Comparison of ENCODE assay signal across 1 cellular context in the genomic region with DNA sequence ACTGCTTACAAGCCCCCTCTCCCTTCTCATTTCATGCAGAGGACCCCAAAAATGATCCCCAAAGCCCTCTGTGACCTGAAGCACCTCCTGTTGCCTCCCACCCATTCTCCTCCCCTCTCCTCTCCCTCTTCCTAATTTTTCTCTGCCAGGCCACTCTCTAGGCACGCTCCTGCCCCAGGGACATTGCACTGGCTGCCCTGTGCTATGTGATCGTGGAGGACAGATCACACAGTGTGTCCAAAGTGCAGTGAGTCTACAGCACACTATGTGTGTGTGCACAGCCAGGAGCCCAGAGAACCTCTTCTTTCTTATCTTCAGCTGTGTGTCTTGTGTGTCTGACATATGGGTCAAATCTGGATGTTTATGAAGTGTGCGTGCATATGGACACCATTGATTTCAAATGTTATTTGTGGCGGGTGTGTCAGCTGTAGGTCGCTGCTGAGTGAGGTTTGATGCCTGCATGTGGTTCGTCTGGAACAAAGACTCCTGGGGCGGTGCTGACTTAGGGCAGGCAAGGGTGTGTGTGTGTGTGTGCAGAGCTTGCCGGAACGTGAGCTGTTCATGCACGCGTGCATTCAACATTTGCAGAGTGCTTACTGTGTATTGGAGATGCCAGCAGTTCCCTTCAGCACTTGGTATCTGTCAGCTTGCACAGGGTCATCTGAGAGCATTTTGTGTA.
A peak's percentile ranks its signal among the peaks of the same experiment; 100 is the strongest.
TF ChIP-seq lines count a peak whose summit lies in the region.

No MANE protein-coding gene starts in this region.

TF ChIP-seq in HepG2, 621 proteins besides CTCF, POLR2A, EP300 and RAD21 (continued from another document):
- TF ChIP-seq, protein P1, sequence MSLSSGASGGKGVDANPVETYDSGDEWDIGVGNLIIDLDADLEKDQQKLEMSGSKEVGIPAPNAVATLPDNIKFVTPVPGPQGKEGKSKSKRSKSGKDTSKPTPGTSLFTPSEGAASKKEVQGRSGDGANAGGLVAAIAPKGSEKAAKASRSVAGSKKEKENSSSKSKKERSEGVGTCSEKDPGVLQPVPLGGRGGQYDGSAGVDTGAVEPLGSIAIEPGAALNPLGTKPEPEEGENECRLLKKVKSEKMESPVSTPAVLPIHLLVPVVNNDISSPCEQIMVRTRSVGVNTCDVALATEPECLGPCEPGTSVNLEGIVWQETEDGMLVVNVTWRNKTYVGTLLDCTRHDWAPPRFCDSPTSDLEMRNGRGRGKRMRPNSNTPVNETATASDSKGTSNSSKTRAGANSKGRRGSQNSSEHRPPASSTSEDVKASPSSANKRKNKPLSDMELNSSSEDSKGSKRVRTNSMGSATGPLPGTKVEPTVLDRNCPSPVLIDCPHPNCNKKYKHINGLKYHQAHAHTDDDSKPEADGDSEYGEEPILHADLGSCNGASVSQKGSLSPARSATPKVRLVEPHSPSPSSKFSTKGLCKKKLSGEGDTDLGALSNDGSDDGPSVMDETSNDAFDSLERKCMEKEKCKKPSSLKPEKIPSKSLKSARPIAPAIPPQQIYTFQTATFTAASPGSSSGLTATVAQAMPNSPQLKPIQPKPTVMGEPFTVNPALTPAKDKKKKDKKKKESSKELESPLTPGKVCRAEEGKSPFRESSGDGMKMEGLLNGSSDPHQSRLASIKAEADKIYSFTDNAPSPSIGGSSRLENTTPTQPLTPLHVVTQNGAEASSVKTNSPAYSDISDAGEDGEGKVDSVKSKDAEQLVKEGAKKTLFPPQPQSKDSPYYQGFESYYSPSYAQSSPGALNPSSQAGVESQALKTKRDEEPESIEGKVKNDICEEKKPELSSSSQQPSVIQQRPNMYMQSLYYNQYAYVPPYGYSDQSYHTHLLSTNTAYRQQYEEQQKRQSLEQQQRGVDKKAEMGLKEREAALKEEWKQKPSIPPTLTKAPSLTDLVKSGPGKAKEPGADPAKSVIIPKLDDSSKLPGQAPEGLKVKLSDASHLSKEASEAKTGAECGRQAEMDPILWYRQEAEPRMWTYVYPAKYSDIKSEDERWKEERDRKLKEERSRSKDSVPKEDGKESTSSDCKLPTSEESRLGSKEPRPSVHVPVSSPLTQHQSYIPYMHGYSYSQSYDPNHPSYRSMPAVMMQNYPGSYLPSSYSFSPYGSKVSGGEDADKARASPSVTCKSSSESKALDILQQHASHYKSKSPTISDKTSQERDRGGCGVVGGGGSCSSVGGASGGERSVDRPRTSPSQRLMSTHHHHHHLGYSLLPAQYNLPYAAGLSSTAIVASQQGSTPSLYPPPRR (CRISPR knock-in tag; IDR thresholded peaks at IDR 0.05; ENCODE audit: borderline replicate concordance) = no peak
- TF ChIP-seq NR3C1 (CRISPR knock-in tag; IDR thresholded peaks at IDR 0.05) (no peak), TEAD3 (CRISPR knock-in tag; optimal IDR thresholded peaks at IDR 0.05; ENCODE audit: borderline replicate concordance) (peak; percentile 7), ZBTB3 (CRISPR knock-in tag; IDR thresholded peaks at IDR 0.05; ENCODE audit: borderline replicate concordance, low read depth) (no peak), ZNF260 (CRISPR knock-in tag; IDR thresholded peaks at IDR 0.05; ENCODE audit: borderline replicate concordance, low read depth) (no peak), ATM (IDR thresholded peaks at IDR 0.05; ENCODE audit: borderline replicate concordance) (no peak), HIVEP1 (CRISPR knock-in tag; IDR thresholded peaks at IDR 0.05) (no peak), BRD4 (CRISPR knock-in tag; IDR thresholded peaks at IDR 0.05) (no peak), MYNN (CRISPR knock-in tag; IDR thresholded peaks at IDR 0.05; ENCODE audit: low read depth) (no peak), ZBTB20 (CRISPR knock-in tag; IDR thresholded peaks at IDR 0.05; ENCODE audit: borderline replicate concordance, low read depth) (no peak), ZIK1 (CRISPR knock-in tag; IDR thresholded peaks at IDR 0.05; ENCODE audit: borderline replicate concordance, low read depth) (no peak), CHCHD3 (CRISPR knock-in tag; IDR thresholded peaks at IDR 0.05) (no peak)
- TF ChIP-seq, protein P2, sequence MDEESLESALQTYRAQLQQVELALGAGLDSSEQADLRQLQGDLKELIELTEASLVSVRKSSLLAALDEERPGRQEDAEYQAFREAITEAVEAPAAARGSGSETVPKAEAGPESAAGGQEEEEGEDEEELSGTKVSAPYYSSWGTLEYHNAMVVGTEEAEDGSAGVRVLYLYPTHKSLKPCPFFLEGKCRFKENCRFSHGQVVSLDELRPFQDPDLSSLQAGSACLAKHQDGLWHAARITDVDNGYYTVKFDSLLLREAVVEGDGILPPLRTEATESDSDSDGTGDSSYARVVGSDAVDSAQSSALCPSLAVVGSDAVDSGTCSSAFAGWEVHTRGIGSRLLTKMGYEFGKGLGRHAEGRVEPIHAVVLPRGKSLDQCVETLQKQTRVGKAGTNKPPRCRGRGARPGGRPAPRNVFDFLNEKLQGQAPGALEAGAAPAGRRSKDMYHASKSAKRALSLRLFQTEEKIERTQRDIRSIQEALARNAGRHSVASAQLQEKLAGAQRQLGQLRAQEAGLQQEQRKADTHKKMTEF (CRISPR knock-in tag; IDR thresholded peaks at IDR 0.05) = no peak
- TF ChIP-seq, protein P3, sequence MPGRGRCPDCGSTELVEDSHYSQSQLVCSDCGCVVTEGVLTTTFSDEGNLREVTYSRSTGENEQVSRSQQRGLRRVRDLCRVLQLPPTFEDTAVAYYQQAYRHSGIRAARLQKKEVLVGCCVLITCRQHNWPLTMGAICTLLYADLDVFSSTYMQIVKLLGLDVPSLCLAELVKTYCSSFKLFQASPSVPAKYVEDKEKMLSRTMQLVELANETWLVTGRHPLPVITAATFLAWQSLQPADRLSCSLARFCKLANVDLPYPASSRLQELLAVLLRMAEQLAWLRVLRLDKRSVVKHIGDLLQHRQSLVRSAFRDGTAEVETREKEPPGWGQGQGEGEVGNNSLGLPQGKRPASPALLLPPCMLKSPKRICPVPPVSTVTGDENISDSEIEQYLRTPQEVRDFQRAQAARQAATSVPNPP (CRISPR knock-in tag; IDR thresholded peaks at IDR 0.05) = no peak
- TF ChIP-seq, protein P4, sequence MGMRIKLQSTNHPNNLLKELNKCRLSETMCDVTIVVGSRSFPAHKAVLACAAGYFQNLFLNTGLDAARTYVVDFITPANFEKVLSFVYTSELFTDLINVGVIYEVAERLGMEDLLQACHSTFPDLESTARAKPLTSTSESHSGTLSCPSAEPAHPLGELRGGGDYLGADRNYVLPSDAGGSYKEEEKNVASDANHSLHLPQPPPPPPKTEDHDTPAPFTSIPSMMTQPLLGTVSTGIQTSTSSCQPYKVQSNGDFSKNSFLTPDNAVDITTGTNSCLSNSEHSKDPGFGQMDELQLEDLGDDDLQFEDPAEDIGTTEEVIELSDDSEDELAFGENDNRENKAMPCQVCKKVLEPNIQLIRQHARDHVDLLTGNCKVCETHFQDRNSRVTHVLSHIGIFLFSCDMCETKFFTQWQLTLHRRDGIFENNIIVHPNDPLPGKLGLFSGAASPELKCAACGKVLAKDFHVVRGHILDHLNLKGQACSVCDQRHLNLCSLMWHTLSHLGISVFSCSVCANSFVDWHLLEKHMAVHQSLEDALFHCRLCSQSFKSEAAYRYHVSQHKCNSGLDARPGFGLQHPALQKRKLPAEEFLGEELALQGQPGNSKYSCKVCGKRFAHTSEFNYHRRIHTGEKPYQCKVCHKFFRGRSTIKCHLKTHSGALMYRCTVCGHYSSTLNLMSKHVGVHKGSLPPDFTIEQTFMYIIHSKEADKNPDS (CRISPR knock-in tag; IDR thresholded peaks at IDR 0.05) = no peak
